In the genomic region with DNA sequence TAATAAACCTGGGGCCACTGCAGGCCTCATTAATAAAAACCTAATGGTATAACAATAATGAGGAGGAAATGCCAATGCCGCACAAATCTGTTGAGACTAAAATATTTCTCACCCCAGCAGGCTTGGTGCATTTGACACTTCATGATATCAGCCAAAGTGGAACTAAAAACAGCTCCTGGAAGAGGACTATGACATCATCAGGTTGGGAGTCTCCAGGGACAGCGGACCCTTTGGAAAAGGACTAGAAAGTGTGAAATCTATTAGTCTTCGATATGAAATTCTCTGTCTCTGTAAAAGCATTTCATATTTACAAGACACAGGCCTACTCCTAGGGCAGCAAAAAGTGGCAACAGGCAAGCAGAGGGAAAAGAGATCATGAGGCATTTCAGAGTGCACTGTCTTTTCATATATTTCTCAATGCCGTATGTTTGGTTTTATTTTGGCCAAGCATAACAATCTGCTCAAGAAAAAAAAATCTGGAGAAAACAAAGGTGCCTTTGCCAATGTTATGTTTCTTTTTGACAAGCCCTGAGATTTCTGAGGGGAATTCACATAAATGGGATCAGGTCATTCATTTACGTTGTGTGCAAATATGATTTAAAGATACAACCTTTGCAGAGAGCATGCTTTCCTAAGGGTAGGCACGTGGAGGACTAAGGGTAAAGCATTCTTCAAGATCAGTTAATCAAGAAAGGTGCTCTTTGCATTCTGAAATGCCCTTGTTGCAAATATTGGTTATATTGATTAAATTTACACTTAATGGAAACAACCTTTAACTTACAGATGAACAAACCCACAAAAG, we compare ENCODE assay signal across 26 cellular contexts.
"Had no signal": no experiment of that assay in that cellular context is flagged by ENCODE, and none has a peak within 500 bp of the region (broad histone marks: within the 10 kb centered on the region; RNA-seq: fewer than 3 reads in every experiment).

No MANE protein-coding gene starts in this region.

- H3K4me2 ChIP-seq: smooth muscle cell had no signal

- H3K4me3 Mint-ChIP-seq: naive thymus-derived CD4-positive, alpha-beta T cell; natural killer cell treated with Interleukin-12 subunit alpha and Interleukin-12 subunit beta and Interleukin-15 and Interleukin-18, amount 100 ng/mL, for 72 hours; stimulated activated memory B cell treated with anti-CD40 and anti-IgM and Interleukin-4, amounts not matched to agents 10 μg/mL and 1 μg/mL and 100 μg/mL, for 72 hours had no signal

- H3K4me1 ChIP-seq: left ventricle myocardium inferior, pancreas, prostate gland, sigmoid colon, stomach, testis, thyroid gland, transverse colon, upper lobe of left lung, vagina had no signal

- DNase-seq: islet precursor cell; left ventricle myocardium inferior; midbrain; mucosa of descending colon; naive thymus-derived CD4-positive, alpha-beta T cell; pancreas; posterior cingulate gyrus; retina; right cardiac atrium; sigmoid colon; stimulated activated CD4-positive, alpha-beta T cell treated with anti-CD3 and anti-CD28 coated beads, Interleukin-1b, Interleukin-23, amount 100 ng/mL, for 48 hours; stimulated activated CD4-positive, alpha-beta T cell treated with anti-CD3 and anti-CD28 coated beads, Interleukin-2, amount 100 ng/mL, for 48 hours; stimulated activated CD4-positive, alpha-beta T cell treated with anti-CD3 and anti-CD28 coated beads, Interleukin-4, amount 100 ng/mL, for 4 hours; stimulated activated CD8-positive, alpha-beta memory T cell treated with anti-CD3 and anti-CD28 coated beads, Interleukin-4, amount 100 ng/mL, for 48 hours; stimulated activated naive CD8-positive, alpha-beta T cell treated with anti-CD3 and anti-CD28 coated beads, Interleukin-15, Interleukin-2, amounts not matched to agents 100 U/mL and 50 U/mL, for 24 hours; stomach; testis; thyroid gland; transverse colon; upper lobe of left lung had no signal

- H3K4me3 ChIP-seq: left ventricle myocardium inferior, lung, mucosa of descending colon, pancreas, prostate gland, sigmoid colon, smooth muscle cell, stomach, testis, thyroid gland, transverse colon, upper lobe of left lung, vagina had no signal

- H3K36me3 Mint-ChIP-seq: naive thymus-derived CD4-positive, alpha-beta T cell; natural killer cell treated with Interleukin-12 subunit alpha and Interleukin-12 subunit beta and Interleukin-15 and Interleukin-18, amount 100 ng/mL, for 72 hours; stimulated activated memory B cell treated with anti-CD40 and anti-IgM and Interleukin-4, amounts not matched to agents 10 μg/mL and 1 μg/mL and 100 μg/mL, for 72 hours had no signal

- H3K9me3 Mint-ChIP-seq: stimulated activated memory B cell treated with anti-CD40 and anti-IgM and Interleukin-4, amounts not matched to agents 10 μg/mL and 1 μg/mL and 100 μg/mL, for 72 hours had no signal

- ATAC-seq: mucosa of descending colon; naive thymus-derived CD4-positive, alpha-beta T cell; natural killer cell treated with Interleukin-12 subunit alpha and Interleukin-12 subunit beta and Interleukin-15 and Interleukin-18, amount 100 ng/mL, for 72 hours; pancreas; right cardiac atrium; stimulated activated memory B cell treated with anti-CD40 and anti-IgM and Interleukin-4, amounts not matched to agents 10 μg/mL and 1 μg/mL and 100 μg/mL, for 72 hours; stimulated activated naive CD8-positive, alpha-beta T cell treated with anti-CD3 and anti-CD28 coated beads, Interleukin-15, Interleukin-2, amounts not matched to agents 100 U/mL and 50 U/mL, for 24 hours had no signal

- H3K36me3 ChIP-seq: left ventricle myocardium inferior, pancreas, prostate gland, sigmoid colon, stomach, thyroid gland, transverse colon, upper lobe of left lung, vagina had no signal

- H3K9me3 ChIP-seq: mucosa of descending colon, pancreas, prostate gland, sigmoid colon, stomach, testis, thyroid gland, transverse colon, vagina had no signal

- H3K4me1 Mint-ChIP-seq: naive thymus-derived CD4-positive, alpha-beta T cell; stimulated activated memory B cell treated with anti-CD40 and anti-IgM and Interleukin-4, amounts not matched to agents 10 μg/mL and 1 μg/mL and 100 μg/mL, for 72 hours had no signal

- H3K27ac ChIP-seq: left ventricle myocardium inferior, pancreas, prostate gland, sigmoid colon, stomach, testis, thyroid gland, transverse colon, upper lobe of left lung, vagina had no signal

- H3K27me3 Mint-ChIP-seq: naive thymus-derived CD4-positive, alpha-beta T cell; natural killer cell treated with Interleukin-12 subunit alpha and Interleukin-12 subunit beta and Interleukin-15 and Interleukin-18, amount 100 ng/mL, for 72 hours; stimulated activated memory B cell treated with anti-CD40 and anti-IgM and Interleukin-4, amounts not matched to agents 10 μg/mL and 1 μg/mL and 100 μg/mL, for 72 hours had no signal

- H3K27ac Mint-ChIP-seq: naive thymus-derived CD4-positive, alpha-beta T cell; natural killer cell treated with Interleukin-12 subunit alpha and Interleukin-12 subunit beta and Interleukin-15 and Interleukin-18, amount 100 ng/mL, for 72 hours; stimulated activated memory B cell treated with anti-CD40 and anti-IgM and Interleukin-4, amounts not matched to agents 10 μg/mL and 1 μg/mL and 100 μg/mL, for 72 hours had no signal

- H3K27me3 ChIP-seq: pancreas, sigmoid colon, stomach, testis, thyroid gland, transverse colon, upper lobe of left lung, vagina had no signal
